In genomic region chr6:154370545-154370944, GRCh38 we compare ENCODE assay signal across 8 cellular contexts. TPM values are rescaled to one million over a fixed set of nuclear protein-coding genes. Genes with fewer than 3 reads are reported as not detected.
A peak's percentile ranks its signal among the peaks of the same experiment; 100 is the strongest.
DNase-seq lines count a peak whose midpoint lies in the region; ATAC-seq, FAIRE-seq and TF ChIP-seq lines count a peak whose summit lies in the region.

No MANE protein-coding gene starts in this region.

- peaks cover 48 to 53% of the 10 kb centered on the region in 2 experiments for H3K4me1 ChIP-seq in neutrophil (ENCODE audit: control insufficient read depth in 1 of 2, insufficient read depth in 1 of 2, low read depth in 1 of 2, low read length in 1 of 2)

- H3K4me3 Mint-ChIP-seq in natural killer cell = no peak overlapping the region
- H3K4me3 Mint-ChIP-seq in natural killer cell treated with Interleukin-12 subunit alpha and Interleukin-12 subunit beta and Interleukin-15 and Interleukin-18, amount 100 ng/mL, for 72 hours = no peak overlapping the region
- H3K4me3 Mint-ChIP-seq in activated T-cell treated with anti-CD3 and anti-CD28 coated beads, Interleukin-2, amount 50 U/mL, for 4 hours = no peak overlapping the region

- no peaks in the 10 kb centered on the region for H3K9me3 Mint-ChIP-seq in natural killer cell
- H3K9me3 Mint-ChIP-seq in natural killer cell treated with Interleukin-12 subunit alpha and Interleukin-12 subunit beta and Interleukin-15 and Interleukin-18, amount 100 ng/mL, for 72 hours = no peaks in the 10 kb centered on the region
- no peaks in the 10 kb centered on the region for H3K9me3 Mint-ChIP-seq in activated T-cell treated with anti-CD3 and anti-CD28 coated beads, Interleukin-2, amount 50 U/mL, for 4 hours

- H3K27me3 Mint-ChIP-seq in natural killer cell (ENCODE audit: low read depth in 2 of 2) = peaks cover 0 to 11% of the 10 kb centered on the region in 2 donors
- peaks cover 3 to 7% of the 10 kb centered on the region in 2 donors for H3K27me3 Mint-ChIP-seq in natural killer cell treated with Interleukin-12 subunit alpha and Interleukin-12 subunit beta and Interleukin-15 and Interleukin-18, amount 100 ng/mL, for 72 hours
- peaks cover 3% of the 10 kb centered on the region for H3K27me3 Mint-ChIP-seq in activated T-cell treated with anti-CD3 and anti-CD28 coated beads, Interleukin-2, amount 50 U/mL, for 4 hours (ENCODE audit: low read depth)

- POLR2A ChIA-PET in HEK293T (lab: Yijun Ruan, JAX) = no interaction called here

- no peaks in the 10 kb centered on the region for H3K36me3 ChIP-seq in neutrophil

- no peak overlapping the region for H3K27ac Mint-ChIP-seq in natural killer cell
- no peak overlapping the region for H3K27ac Mint-ChIP-seq in natural killer cell treated with Interleukin-12 subunit alpha and Interleukin-12 subunit beta and Interleukin-15 and Interleukin-18, amount 100 ng/mL, for 72 hours

- FAIRE-seq in endometrium (lab: Jason Lieb, UNC) = peak; percentile 15

- H3K36me3 Mint-ChIP-seq in natural killer cell = no peaks in the 10 kb centered on the region
- no peaks in the 10 kb centered on the region for H3K36me3 Mint-ChIP-seq in natural killer cell treated with Interleukin-12 subunit alpha and Interleukin-12 subunit beta and Interleukin-15 and Interleukin-18, amount 100 ng/mL, for 72 hours
- no peaks in the 10 kb centered on the region for H3K36me3 Mint-ChIP-seq in activated T-cell treated with anti-CD3 and anti-CD28 coated beads, Interleukin-2, amount 50 U/mL, for 4 hours (ENCODE audit: insufficient read depth)

- H3K27me3 ChIP-seq in neutrophil = no peaks in the 10 kb centered on the region

- no peak for ATAC-seq in natural killer cell
- no peak for ATAC-seq in natural killer cell treated with Interleukin-12 subunit alpha and Interleukin-12 subunit beta and Interleukin-15 and Interleukin-18, amount 100 ng/mL, for 72 hours
- no peak for ATAC-seq in activated T-cell treated with anti-CD3 and anti-CD28 coated beads, Interleukin-2, amount 50 U/mL, for 4 hours

- H3K4me1 Mint-ChIP-seq in natural killer cell = no peaks in the 10 kb centered on the region
- peaks cover 0 to 2% of the 10 kb centered on the region in 2 donors for H3K4me1 Mint-ChIP-seq in natural killer cell treated with Interleukin-12 subunit alpha and Interleukin-12 subunit beta and Interleukin-15 and Interleukin-18, amount 100 ng/mL, for 72 hours (ENCODE audit: low read depth in 2 of 2)
- no peaks in the 10 kb centered on the region for H3K4me1 Mint-ChIP-seq in activated T-cell treated with anti-CD3 and anti-CD28 coated beads, Interleukin-2, amount 50 U/mL, for 4 hours (ENCODE audit: low read depth)

- H3K9me3 ChIP-seq in neutrophil = no peaks in the 10 kb centered on the region

- peak; percentile 32 for TF ChIP-seq CTCF in natural killer cell (IDR thresholded peaks at IDR 0.05)
- peak; percentile 50 for TF ChIP-seq CTCF in neutrophil (IDR thresholded peaks at IDR 0.05)

- CTCF ChIA-PET in HEK293T (lab: Yijun Ruan, JAX) = interaction anchor here (0.7 to 1.2 kb wide), 4 partner anchors 14 to 918 kb away, joined by 3 to 4 read pairs (median 3); partner anchors contain the start of gene IPCEF1

- intact Hi-C loops in natural killer cell (cut with micrococcal nuclease) = no loop called here

- no peak overlapping the region for H3K4me3 ChIP-seq in neutrophil (ENCODE audit: low read depth in 1 of 2, low read length in 1 of 2)

- DNase-seq in natural killer cell = no peak
- DNase-seq in natural killer cell treated with Interleukin-12 subunit alpha and Interleukin-12 subunit beta and Interleukin-15 and Interleukin-18, amount 100 ng/mL, for 72 hours (ENCODE audit: low spot score) = no peak
- DNase-seq in HEK293T (ENCODE audit: extremely low spot score) = peak; percentile 61
- peak; percentile 8 for DNase-seq in NCI-H82 treated with DMSO at 0.1 percent for 48 hours (lab: John Stamatoyannopoulos, UW; ENCODE audit: unreplicated experiment)
- DNase-seq in activated T-cell treated with anti-CD3 and anti-CD28 coated beads, Interleukin-2, amount 50 U/mL, for 4 hours = no peak
- DNase-seq in NCI-H1092 (lab: John Stamatoyannopoulos, UW) = no peak

- H3K27ac ChIP-seq in neutrophil = peak overlapping the region; percentile 55

TF ChIP-seq in HEK293T, 16 proteins besides CTCF, POLR2A, EP300 and RAD21:
- no peak for TF ChIP-seq FOXA1 (IDR thresholded peaks at IDR 0.05)
- no peak for TF ChIP-seq TARDBP (IDR thresholded peaks at IDR 0.05)
- TF ChIP-seq HDGF (IDR thresholded peaks at IDR 0.05; ENCODE audit: borderline replicate concordance) = no peak
- no peak for TF ChIP-seq SUZ12 (IDR thresholded peaks at IDR 0.05)
- no peak for TF ChIP-seq ELF4 (IDR thresholded peaks at IDR 0.05)
- TF ChIP-seq ARNT (IDR thresholded peaks at IDR 0.05) = no peak
- no peak for TF ChIP-seq ZNF384 (IDR thresholded peaks at IDR 0.05)
- TF ChIP-seq CTBP1 (IDR thresholded peaks at IDR 0.05; ENCODE audit: borderline replicate concordance) = no peak
- TF ChIP-seq NFRKB (IDR thresholded peaks at IDR 0.05) = no peak
- TF ChIP-seq FOXK2 (IDR thresholded peaks at IDR 0.05) = no peak

RNA-seq across cellular contexts. Expression of gene IPCEF1, which starts 13.9 kb away (rescaled TPM):
- 10 to 100 TPM; 31.4 to 53.2 (median 45.5) TPM for total RNA-seq in natural killer cell
- 10 to 100 TPM; 29.6 to 45.9 TPM for total RNA-seq in natural killer cell treated with Interleukin-12 subunit alpha and Interleukin-12 subunit beta and Interleukin-15 and Interleukin-18, amount 100 ng/mL, for 72 hours
- total RNA-seq in activated T-cell treated with anti-CD3 and anti-CD28 coated beads, Interleukin-2, amount 50 U/mL, for 4 hours = 10 to 100 TPM in 1 of 3 donors, 1 to 10 TPM in 2; 7.5 to 13.5 (median 9.7) TPM

Comparison
In these comparisons a context has a peak if more than half of its experiments do, and no peak if none do; other contexts are left out.
1. DNase-seq: peak in HEK293T (single experiment) and NCI-H82 treated with DMSO at 0.1 percent for 48 hours (single experiment); none in natural killer cell (single experiment), natural killer cell treated with Interleukin-12 subunit alpha and Interleukin-12 subunit beta and Interleukin-15 and Interleukin-18, amount 100 ng/mL, for 72 hours (single experiment), activated T-cell treated with anti-CD3 and anti-CD28 coated beads, Interleukin-2, amount 50 U/mL, for 4 hours (single experiment) and NCI-H1092 (single experiment).